Comparison of ENCODE assay signal across 8 cellular contexts in genomic region chr1:206243335-206243734, GRCh38. TPM values are rescaled to one million over a fixed set of nuclear protein-coding genes. Genes with fewer than 3 reads are reported as not detected.
DNase-seq lines count a peak whose midpoint lies in the region; ATAC-seq and TF ChIP-seq lines count a peak whose summit lies in the region.
"Not testable (repeated sequence)": the region's sequence is repeated elsewhere in the genome, so short reads cannot be mapped to it uniquely, and the experiment has no call there.

No MANE protein-coding gene starts in this region.

- H3K4me3 ChIP-seq in MM.1S (ENCODE audit: low read length) = not testable (repeated sequence)

- H3K27ac Mint-ChIP-seq in T-helper 2 cell treated with Interferon-gamma antibody and Interleukin-4, amounts not matched to agents 5 μg/mL and 100 μg/mL, for 36 hours = peak overlapping the region; percentile 36

- H3K4me1 ChIP-seq in MM.1S (ENCODE audit: low read length) = not testable (repeated sequence)

- H3K4me3 Mint-ChIP-seq in T-helper 2 cell treated with Interferon-gamma antibody and Interleukin-4, amounts not matched to agents 5 μg/mL and 100 μg/mL, for 36 hours = not testable (repeated sequence)

- H2AFZ ChIP-seq in MM.1S (ENCODE audit: low read length) = not testable (repeated sequence)

- intact Hi-C loops in Right ventricle myocardium inferior (cut with DNase I) = not testable (repeated sequence)

- H3K36me3 ChIP-seq in MM.1S (replicated peaks; ENCODE audit: insufficient read depth, low read length) = not testable (repeated sequence)

- H4K20me1 ChIP-seq in MM.1S (ENCODE audit: insufficient read depth, low read length) = not testable (repeated sequence)

- not testable (repeated sequence) for H3K9me3 Mint-ChIP-seq in T-helper 2 cell treated with Interferon-gamma antibody and Interleukin-4, amounts not matched to agents 5 μg/mL and 100 μg/mL, for 36 hours

- ATAC-seq in GM19351 (IDR thresholded peaks at IDR 0.05; ENCODE audit: unreplicated experiment) (peak; percentile 99), HG02571 (IDR thresholded peaks at IDR 0.05; ENCODE audit: unreplicated experiment) (peak; percentile 98), HG03108 (IDR thresholded peaks at IDR 0.05; ENCODE audit: unreplicated experiment) (peak; percentile 99), Right ventricle myocardium inferior (peak; percentile 64)

- not testable (repeated sequence) for H3K27me3 ChIP-seq in MM.1S (replicated peaks; ENCODE audit: insufficient read depth, low read length)

- H3K4me1 Mint-ChIP-seq in T-helper 2 cell treated with Interferon-gamma antibody and Interleukin-4, amounts not matched to agents 5 μg/mL and 100 μg/mL, for 36 hours (ENCODE audit: low read depth) = not testable (repeated sequence)

- H3K27me3 Mint-ChIP-seq in T-helper 2 cell treated with Interferon-gamma antibody and Interleukin-4, amounts not matched to agents 5 μg/mL and 100 μg/mL, for 36 hours (ENCODE audit: low read depth) = not testable (repeated sequence)

- TF ChIP-seq CTCF in MM.1S (IDR thresholded peaks at IDR 0.05; ENCODE audit: low read length) = not testable (repeated sequence)

- H3K36me3 Mint-ChIP-seq in T-helper 2 cell treated with Interferon-gamma antibody and Interleukin-4, amounts not matched to agents 5 μg/mL and 100 μg/mL, for 36 hours (ENCODE audit: low read depth) = not testable (repeated sequence)

- not testable (repeated sequence) for H3F3A ChIP-seq in MM.1S (ENCODE audit: insufficient read depth, low read length)

- not testable (repeated sequence) for H3K4me2 ChIP-seq in MM.1S (ENCODE audit: low read depth, low read length)

- peak; percentile 33 for DNase-seq in EH (ENCODE audit: low read depth)
- peak; percentile 70 for DNase-seq in MM.1S
- peak; percentile 44 for DNase-seq in T-helper 2 cell treated with Interferon-gamma antibody and Interleukin-4, amounts not matched to agents 5 μg/mL and 100 μg/mL, for 36 hours (ENCODE audit: low spot score)
- not testable (repeated sequence) for DNase-seq in Right ventricle myocardium inferior (ENCODE audit: missing footprints)
- peak; percentile 7 for DNase-seq in putamen (ENCODE audit: low spot score)

- H3K27ac ChIP-seq in MM.1S (ENCODE audit: low read length) = peak overlapping the region; percentile 78

- peaks cover 11% of the 10 kb centered on the region for H3K79me2 ChIP-seq in MM.1S (ENCODE audit: low read length)

- H3K9me3 ChIP-seq in MM.1S (replicated peaks; ENCODE audit: insufficient read depth, low read length) = not testable (repeated sequence)

- H3K9me2 ChIP-seq in MM.1S (replicated peaks; ENCODE audit: insufficient read depth, low read length) = not testable (repeated sequence)

- H3K9ac ChIP-seq in MM.1S (ENCODE audit: low read length) = peak overlapping the region; percentile 38; the same call in 1 of the 2 replicates

RNA-seq across cellular contexts. Expression of gene SRGAP2, which starts 40.0 kb away (rescaled TPM):
- total RNA-seq in Right ventricle myocardium inferior = 20.7 TPM

RNA-seq across cellular contexts. Expression of gene FAM72A, which starts 40.7 kb away (rescaled TPM):
- 1.6 TPM for total RNA-seq in Right ventricle myocardium inferior
